ENCODE assay signal across 8 cellular contexts in genomic region chr13:52203864-52204263, GRCh38. TPM values are rescaled to one million over a fixed set of nuclear protein-coding genes. Genes with fewer than 3 reads are reported as not detected.
DNase-seq lines count a peak whose midpoint lies in the region; ATAC-seq and TF ChIP-seq lines count a peak whose summit lies in the region.
"Not testable (repeated sequence)": the region's sequence is repeated elsewhere in the genome, so short reads cannot be mapped to it uniquely, and the experiment has no call there.

No MANE protein-coding gene starts in this region.

- DNase-seq in AG10803 (ENCODE audit: low read depth) (peak; percentile 87), NCI-H226 (peak; percentile 87), SKM-1 (lab: John Stamatoyannopoulos, UW; ENCODE audit: unreplicated experiment) (peak; percentile 32), choroid plexus epithelial cell (ENCODE audit: low read depth) (peak; percentile 94), glomerular visceral epithelial cell (ENCODE audit: extremely low spot score) (peak; percentile 37), stromal cell of bone marrow (ENCODE audit: low read depth) (peak; percentile 83)
- not testable (repeated sequence) for DNase-seq in mucosa of descending colon

- intact Hi-C loops in mucosa of descending colon (cut with DNase I, micrococcal nuclease) = not testable (repeated sequence)

- H3K4me3 ChIP-seq in AG10803 (ENCODE audit: low read length); HEK293 (ENCODE audit: low read depth, low read length); choroid plexus epithelial cell (ENCODE audit: low read depth, low read length); mucosa of descending colon: not testable (repeated sequence)

- CTCF ChIA-PET in HEK293 (lab: Yijun Ruan, JAX) = interaction anchor here (0.6 to 1.0 kb wide), 3 partner anchors 44 to 388 kb away, joined by 3 to 4 read pairs (median 3); no protein-coding TSS in a partner anchor

- peak; percentile 34 for ATAC-seq in mucosa of descending colon

- POLR2A ChIA-PET in HEK293 (lab: Yijun Ruan, JAX) = not testable (repeated sequence)

- not testable (repeated sequence) for TF ChIP-seq CTCF in AG10803 (conservative IDR thresholded peaks at IDR 0.05; ENCODE audit: low read length); HEK293 (tag by site-specific recombination; IDR thresholded peaks at IDR 0.05); choroid plexus epithelial cell (conservative IDR thresholded peaks at IDR 0.05; ENCODE audit: low read depth, low read length); mucosa of descending colon (IDR thresholded peaks at IDR 0.05)

- not testable (repeated sequence) for H3K36me3 ChIP-seq in HEK293 (ENCODE audit: control insufficient read depth in 2 of 2, insufficient read depth in 1 of 2, low read length in 2 of 2); mucosa of descending colon (ENCODE audit: low read depth)

- H3K4me1 ChIP-seq in HEK293 (ENCODE audit: control insufficient read depth, insufficient read depth, low read length); mucosa of descending colon (ENCODE audit: low read depth): not testable (repeated sequence)

- H3K27ac ChIP-seq in HEK293 (ENCODE audit: extremely low read depth, low read depth, low read length) = not testable (repeated sequence)

- not testable (repeated sequence) for H3K9me3 ChIP-seq in HEK293 (ENCODE audit: control insufficient read depth, insufficient read depth, low read depth, low read length); mucosa of descending colon

TF ChIP-seq in HEK293, 187 proteins besides CTCF, POLR2A, EP300 and RAD21:
- TF ChIP-seq ZFP69B (tag by site-specific recombination; IDR thresholded peaks at IDR 0.05) (peak; percentile 43; the same call in 1 of the 2 replicates), ZNF394 (tag by site-specific recombination; IDR thresholded peaks at IDR 0.05; ENCODE audit: borderline replicate concordance) (0 out of 2 replicates have a peak, but pooled peaks have one; percentile 22), PRDM1 (tag by site-specific recombination; IDR thresholded peaks at IDR 0.05) (0 out of 2 replicates have a peak, but pooled peaks have one; percentile 15)

RNA-seq across cellular contexts. Expression of gene NEK3, which starts 44.5 kb away (rescaled TPM):
- total RNA-seq in mucosa of descending colon = 10 to 100 TPM; 20.5 to 44.0 (median 35.9) TPM
